22 cellular contexts compared by ENCODE assay signal in genomic region chr11:107947904-107948303, GRCh38. TPM values are rescaled to one million over a fixed set of nuclear protein-coding genes. Genes with fewer than 3 reads are reported as not detected.
A peak's percentile ranks its signal among the peaks of the same experiment; 100 is the strongest.
DNase-seq lines count a peak whose midpoint lies in the region; ATAC-seq, FAIRE-seq and TF ChIP-seq lines count a peak whose summit lies in the region.
"Had no signal": no experiment of that assay in that cellular context is flagged by ENCODE, and none has a peak within 500 bp of the region (broad histone marks: within the 10 kb centered on the region; RNA-seq: fewer than 3 reads in every experiment).

No MANE protein-coding gene starts in this region.

- no peaks in the 10 kb centered on the region for H3F3A ChIP-seq in smooth muscle cell (ENCODE audit: low read depth)

- no peaks in the 10 kb centered on the region for H3K9me1 ChIP-seq in K562 (ENCODE audit: control insufficient read depth, insufficient read depth, low read length)

- no peaks in the 10 kb centered on the region; a peak in 2 of 5 replicates for H3K4me1 ChIP-seq in K562 (replicated peaks in 1 of 2; ENCODE audit: control insufficient read depth in 2 of 2, insufficient read depth in 2 of 2, low read length in 2 of 2)
- peaks cover 3% of the 10 kb centered on the region for H3K4me1 ChIP-seq in smooth muscle cell (ENCODE audit: low read depth)
- H3K4me1 ChIP-seq: A549, Caco-2 had no signal

- H3K36me3 ChIP-seq in K562 (ENCODE audit: control insufficient read depth, insufficient read depth, low read length) (no peaks in the 10 kb centered on the region), smooth muscle cell (ENCODE audit: low read depth) (no peaks in the 10 kb centered on the region)

- H3K9me3 ChIP-seq in K562 (replicated peaks; ENCODE audit: control insufficient read depth, insufficient read depth, low read depth, low read length) (no peaks in the 10 kb centered on the region), smooth muscle cell (replicated peaks; ENCODE audit: low read depth) (no peaks in the 10 kb centered on the region)
- H3K9me3 ChIP-seq: A549, Caco-2 had no signal

- H3K27ac ChIP-seq in K562 (ENCODE audit: extremely low read depth, low read depth, low read length) = no peak overlapping the region
- no peak overlapping the region for H3K27ac ChIP-seq in smooth muscle cell (ENCODE audit: low read depth)
- H3K27ac ChIP-seq: 22Rv1, A549, C4-2B had no signal

- H3K27me3 ChIP-seq in K562 (ENCODE audit: control insufficient read depth in 2 of 2, insufficient read depth in 2 of 2, low read length in 2 of 2) (peaks cover 16 to 31% of the 10 kb centered on the region in 2 experiments), smooth muscle cell (ENCODE audit: low read depth) (no peaks in the 10 kb centered on the region)

- no peak for TF ChIP-seq RAD21 in K562 (CRISPR knock-in tag; conservative IDR thresholded peaks at IDR 0.05 in 1 of 2, IDR thresholded peaks at IDR 0.05 in 1 of 2)

- BruUV-seq in K562 (replicated peaks; lab: Mats Ljungman, UMichigan) = no TSS peak

- no peak for TF ChIP-seq POLR2A in K562 (conservative IDR thresholded peaks at IDR 0.05)

- POLR2A ChIA-PET in K562 (lab: Yijun Ruan, JAX) = no interaction called here

- no peaks in the 10 kb centered on the region for H3K79me2 ChIP-seq in K562 (ENCODE audit: control insufficient read depth, insufficient read depth, low read length)
- no peaks in the 10 kb centered on the region for H3K79me2 ChIP-seq in smooth muscle cell (ENCODE audit: low read depth)

- CTCF ChIA-PET in K562 (lab: Yijun Ruan, JAX; ENCODE audit: low intra/inter-chr PET ratio) = no interaction called here

- 3% methylated on average over 4 of the region's 4 CpGs for WGBS in K562 (ENCODE audit: insufficient coverage, low coverage, missing lambda C conversion rate)
- WGBS in smooth muscle cell (ENCODE audit: low lambda C conversion rate) = 82% methylated on average over 4 of the region's 4 CpGs

- H2AFZ ChIP-seq in K562 (ENCODE audit: low read depth, low read length) (no peak overlapping the region), smooth muscle cell (ENCODE audit: low read depth) (no peak overlapping the region)

- DNase-seq in NCI-H2171 treated with DMSO at 0.1 percent for 48 hours (lab: John Stamatoyannopoulos, UW) = peak; percentile 54
- no peak for DNase-seq in NCI-H2171 (lab: John Stamatoyannopoulos, UW)
- DNase-seq in K562 (ENCODE audit: extremely low read depth in 1 of 4, low spot score in 3 of 4) = no peak
- DNase-seq in iPS-NIHi11 (ENCODE audit: low spot score) = peak; percentile 22
- DNase-seq in HPDE6-E6E7 (ENCODE audit: extremely low spot score) = no peak
- no peak for DNase-seq in smooth muscle cell (lab: John Stamatoyannopoulos, UW; ENCODE audit: unreplicated experiment)
- DNase-seq: AML-193; Caco-2; CD4-positive, alpha-beta T cell; GOT3; HCEC 1CT; HFFc6 had no signal

- H4K20me1 ChIP-seq in K562 (replicated peaks; ENCODE audit: control insufficient read depth, insufficient read depth, low read length) (no peaks in the 10 kb centered on the region), smooth muscle cell (ENCODE audit: low read depth) (no peaks in the 10 kb centered on the region)

- TF ChIP-seq EP300 in K562 (IDR thresholded peaks at IDR 0.05; ENCODE audit: low read length) = no peak

- ATAC-seq in K562 (no peak), HG03378 (IDR thresholded peaks at IDR 0.05; ENCODE audit: unreplicated experiment) (no peak)
- ATAC-seq: A549 had no signal

- intact Hi-C loops in K562 (cut with micrococcal nuclease) = no loop called here

- in situ Hi-C loops in K562 (cut with MboI) = no loop called here

- H3K4me3 ChIP-seq in K562 (no peak overlapping the region), smooth muscle cell (no peak overlapping the region)
- H3K4me3 ChIP-seq: A549 had no signal

- TF ChIP-seq CTCF in K562 (IDR thresholded peaks at IDR 0.05 in 2 of 3, conservative IDR thresholded peaks at IDR 0.05 in 1 of 3; ENCODE audit: insufficient read depth in 2 of 3, low read depth in 1 of 3, low read length in 3 of 3) (no peak), smooth muscle cell (IDR thresholded peaks at IDR 0.05; ENCODE audit: borderline replicate concordance, insufficient read depth, poor library complexity, severe bottlenecking) (no peak)

- no peak for FAIRE-seq in K562 (lab: Jason Lieb, UNC)
- FAIRE-seq: A549, D721Med, G401.6, GM12892, GM18507 had no signal

- H3K4me2 ChIP-seq in K562 (ENCODE audit: insufficient read depth, low read length) (no peak overlapping the region), smooth muscle cell (no peak overlapping the region)
- H3K4me2 ChIP-seq: A549 had no signal

- no peak overlapping the region for H3K9ac ChIP-seq in K562 (ENCODE audit: insufficient read depth in 1 of 2, low read depth in 2 of 2, low read length in 2 of 2)
- no peak overlapping the region for H3K9ac ChIP-seq in smooth muscle cell (ENCODE audit: low read depth)

TF ChIP-seq in K562, 482 proteins besides CTCF, POLR2A, EP300 and RAD21:
- 0 out of 2 replicates have a peak, but pooled peaks have one; percentile 13 for TF ChIP-seq USF2 (CRISPR knock-in tag; IDR thresholded peaks at IDR 0.05)
- no peak for TF ChIP-seq ZZZ3 (IDR thresholded peaks at IDR 0.05)

RNA-seq across cellular contexts. Expression of gene RAB39A, which starts 19.7 kb away (rescaled TPM):
- not detected in 2 replicates for total RNA-seq in K562 (2011; cell fraction: chromatin; rRNA removed; ENCODE audit: low replicate concordance)
- total RNA-seq in K562 (2011; cell fraction: nucleolus; rRNA removed) = not detected in 2 replicates
- total RNA-seq in K562 (2011; cell fraction: nucleoplasm; rRNA removed) = not detected in 2 replicates
- total RNA-seq in K562 (2014; rRNA removed) = not detected in 2 replicates
- total RNA-seq in K562 (2014; rRNA removed; fragmentation: Illumina TruSeq; extraction: Trizol) = not detected in 2 replicates
- total RNA-seq in K562 (2015; rRNA removed; fragmentation: Illumina TruSeq; extraction: Trizol) = not detected in 2 replicates
- not detected in 2 replicates for total RNA-seq in K562 (2021)
- polyA plus RNA-seq in K562 (2011; rRNA removed) = not detected in 2 replicates
- not detected in 2 replicates for polyA plus RNA-seq in K562 (2011; cell fraction: cytosol; rRNA removed)
- polyA plus RNA-seq in K562 (2011; cell fraction: nucleus; rRNA removed) = not detected in 2 replicates
- polyA plus RNA-seq in K562 (2012) = not detected in 2 replicates
- polyA plus RNA-seq in K562 (2014; fragmentation: Illumina TruSeq; extraction: Trizol) = not detected in 2 replicates
- polyA plus RNA-seq in K562 (2014; fragmentation: Nextera tagmentation; extraction: Ambion mirVana) = not detected
- polyA plus RNA-seq in K562 (2014; rRNA removed) = 0.05 TPM in 1 of 2 replicates, not detected in the other
- polyA minus RNA-seq in K562 (2011; rRNA and poly(A)+ RNA removed) = not detected in 2 replicates
- not detected in 2 replicates for polyA minus RNA-seq in K562 (2011; cell fraction: cytosol; rRNA and poly(A)+ RNA removed)
- not detected in 2 replicates for polyA minus RNA-seq in K562 (2011; cell fraction: nucleus; rRNA and poly(A)+ RNA removed)
- total RNA-seq in smooth muscle cell = not detected in 2 replicates
- not detected in 2 replicates for polyA plus RNA-seq in smooth muscle cell
- total RNA-seq: CD4-positive, alpha-beta T cell; HFFc6; HT-29 had no signal
- polyA plus RNA-seq: BJ had no signal

Comparison
In these comparisons a context has a peak if more than half of its experiments do, and no peak if none do; other contexts are left out.
1. DNase-seq: peak in NCI-H2171 treated with DMSO at 0.1 percent for 48 hours (single experiment) and iPS-NIHi11 (single experiment); none in NCI-H2171 (single experiment), K562 (0 of 4), HPDE6-E6E7 (single experiment) and smooth muscle cell (single experiment).